1 cellular context compared by ENCODE assay signal in genomic region chr2:85523906-85524566, GRCh38.
TF ChIP-seq lines count a peak whose summit lies in the region.

No MANE protein-coding gene starts in this region.

TF ChIP-seq in K562, 482 proteins besides CTCF, POLR2A, EP300 and RAD21:
- TF ChIP-seq YBX1 (IDR thresholded peaks at IDR 0.05) (no peak), ZBTB11 (CRISPR knock-in tag; IDR thresholded peaks at IDR 0.05) (0 out of 6 replicates have a peak, but pooled peaks of 1 of the 3 experiments have one; percentile 22), EHMT2 (IDR thresholded peaks at IDR 0.05) (0 out of 2 replicates have a peak, but pooled peaks have one; percentile 23), ESRRA (IDR thresholded peaks at IDR 0.05; ENCODE audit: borderline replicate concordance, low read depth) (0 out of 2 replicates have a peak, but pooled peaks have one; percentile 11), L3MBTL2 (IDR thresholded peaks at IDR 0.05) (no peak), HDAC2 (IDR thresholded peaks at IDR 0.05) (no peak), NR2C2 (CRISPR knock-in tag; IDR thresholded peaks at IDR 0.05) (no peak), NR2C2 (tag; IDR thresholded peaks at IDR 0.05) (0 out of 2 replicates have a peak, but pooled peaks have one; percentile 27), DLX4 (CRISPR knock-in tag; IDR thresholded peaks at IDR 0.05) (no peak), CREM (IDR thresholded peaks at IDR 0.05; ENCODE audit: low read depth) (no peak), YY1 (IDR thresholded peaks at IDR 0.05; ENCODE audit: borderline replicate concordance in 1 of 3, control insufficient read depth in 1 of 3, extremely low read depth in 1 of 3, insufficient read depth in 3 of 3, insufficient read length in 1 of 3, insufficient replicate concordance in 2 of 3, low read depth in 1 of 3, low read length in 2 of 3) (peak in 1 of 3 experiments; percentile 2)
TF ChIP-seq in K562: peak in this region for 5.
